ENCODE assay signal across 29 cellular contexts in genomic region chr3:136602818-136603217, GRCh38.
"Had no signal": no experiment of that assay in that cellular context is flagged by ENCODE, and none has a peak within 500 bp of the region (broad histone marks: within the 10 kb centered on the region; RNA-seq: fewer than 3 reads in every experiment).

No MANE protein-coding gene starts in this region.

- H3K36me3 Mint-ChIP-seq: natural killer cell had no signal

- H2AFZ ChIP-seq: neural progenitor cell had no signal

- H3K27ac ChIP-seq: left ventricle myocardium inferior, neural progenitor cell, neutrophil, right atrium auricular region, right lobe of liver, skin epidermis, spleen, stomach, testis, thyroid gland, transverse colon, upper lobe of left lung, vagina had no signal

- H3K9me3 ChIP-seq: left ventricle myocardium inferior, neutrophil, right atrium auricular region, right lobe of liver, spleen, stomach, testis, thyroid gland, transverse colon, upper lobe of left lung, vagina had no signal

- H3K27ac Mint-ChIP-seq: natural killer cell, nephron progenitor cell, neural progenitor cell, progenitor cell of endocrine pancreas had no signal

- H3K9me3 Mint-ChIP-seq: immature natural killer cell; mesothelial cell of epicardium; naive B cell; natural killer cell; nephron progenitor cell; neural progenitor cell; stimulated activated naive B cell treated with anti-CD40 and anti-IgM and Interleukin-4, amounts not matched to agents 10 μg/mL and 1 μg/mL and 100 μg/mL, for 72 hours had no signal

- H3K4me1 ChIP-seq: left ventricle myocardium inferior, neural progenitor cell, right atrium auricular region, right lobe of liver, spleen, testis, thyroid gland, transverse colon, upper lobe of left lung, vagina had no signal

- DNase-seq: hypothalamus; immature natural killer cell; islet precursor cell; left ventricle myocardium inferior; mesendoderm; naive B cell; natural killer cell; nephron progenitor cell; occipital lobe; right lobe of liver; spleen; stimulated activated CD4-positive, alpha-beta T cell treated with anti-CD3 and anti-CD28 coated beads, Interleukin-1b, Interleukin-23, amount 100 ng/mL, for 48 hours; stimulated activated CD4-positive, alpha-beta T cell treated with anti-CD3 and anti-CD28 coated beads, Interleukin-2, amount 100 ng/mL, for 48 hours; stimulated activated CD4-positive, alpha-beta T cell treated with anti-CD3 and anti-CD28 coated beads, Interleukin-4, amount 100 ng/mL, for 4 hours; stimulated activated naive B cell treated with anti-CD40 and anti-IgM and Interleukin-4, amounts not matched to agents 10 μg/mL and 1 μg/mL and 100 μg/mL, for 72 hours; stimulated activated naive CD8-positive, alpha-beta T cell treated with anti-CD3 and anti-CD28 coated beads, Interleukin-15, Interleukin-2, amounts not matched to agents 100 U/mL and 50 U/mL, for 24 hours; stomach; testis; thyroid gland; transverse colon; upper lobe of left lung had no signal

- H3K4me2 ChIP-seq: neural progenitor cell had no signal

- H3K4me3 Mint-ChIP-seq: immature natural killer cell; mesothelial cell of epicardium; naive B cell; natural killer cell; nephron progenitor cell; neural progenitor cell; stimulated activated naive B cell treated with anti-CD40 and anti-IgM and Interleukin-4, amounts not matched to agents 10 μg/mL and 1 μg/mL and 100 μg/mL, for 72 hours had no signal

- H3K27me3 ChIP-seq: neural progenitor cell, neutrophil, right atrium auricular region, right lobe of liver, spleen, stomach, testis, thyroid gland, transverse colon, upper lobe of left lung, vagina had no signal

- H3K9ac ChIP-seq: neural progenitor cell had no signal

- H3K4me1 Mint-ChIP-seq: mesothelial cell of epicardium, nephron progenitor cell, neural progenitor cell had no signal

- H3K4me3 ChIP-seq: left ventricle myocardium inferior, lung, neural progenitor cell, right atrium auricular region, right lobe of liver, skin epidermis, spleen, stomach, testis, thyroid gland, transverse colon, upper lobe of left lung, vagina had no signal

- H3K36me3 ChIP-seq: neural progenitor cell, vagina had no signal

- H3K27me3 Mint-ChIP-seq: naive B cell; progenitor cell of endocrine pancreas; stimulated activated naive B cell treated with anti-CD40 and anti-IgM and Interleukin-4, amounts not matched to agents 10 μg/mL and 1 μg/mL and 100 μg/mL, for 72 hours had no signal

- ATAC-seq: natural killer cell; right lobe of liver; stimulated activated naive B cell treated with anti-CD40 and anti-IgM and Interleukin-4, amounts not matched to agents 10 μg/mL and 1 μg/mL and 100 μg/mL, for 72 hours; stimulated activated naive CD8-positive, alpha-beta T cell treated with anti-CD3 and anti-CD28 coated beads, Interleukin-15, Interleukin-2, amounts not matched to agents 100 U/mL and 50 U/mL, for 24 hours had no signal
